ENCODE assay signal across 13 cellular contexts in genomic region chr1:209657140-209657879, GRCh38. TPM values are rescaled to one million over a fixed set of nuclear protein-coding genes. Genes with fewer than 3 reads are reported as not detected.
DNase-seq lines count a peak whose midpoint lies in the region; ATAC-seq, FAIRE-seq and TF ChIP-seq lines count a peak whose summit lies in the region.
"Had no signal": no experiment of that assay in that cellular context is flagged by ENCODE, and none has a peak within 500 bp of the region (broad histone marks: within the 10 kb centered on the region; RNA-seq: fewer than 3 reads in every experiment).

No MANE protein-coding gene starts in this region.

- in situ Hi-C loops in KBM-7 (cut with MboI; ENCODE audit: low pct_unique_long_range_greater_than_20kb, low sequenced_read_pairs) (no loop called here), K562 (cut with MboI) (loop anchor here (10.0 kb wide), 1 partner anchor 1833 kb away; no protein-coding TSS in a partner anchor)

- H3K4me3 ChIP-seq in K562, result no peak overlapping the region
- H3K4me3 ChIP-seq in esophagus muscularis mucosa, result no peak overlapping the region

- 19% methylated on average over 9 of the region's 9 CpGs for whole genome bisulfite sequencing in K562 (ENCODE audit: insufficient coverage, low coverage, missing lambda C conversion rate)
- whole genome bisulfite sequencing in esophagus muscularis mucosa, result 91% methylated on average over 9 of the region's 9 CpGs

- no peak for TF ChIP-seq EP300 in K562 (IDR thresholded peaks at IDR 0.05; ENCODE audit: low read length)
- TF ChIP-seq EP300 in esophagus muscularis mucosa (IDR thresholded peaks at IDR 0.05), result no peak

- no peaks in the 10 kb centered on the region for H3K9me3 Mint-ChIP-seq in progenitor cell of endocrine pancreas (ENCODE audit: low read depth)

- H3K4me2 ChIP-seq in K562 (ENCODE audit: insufficient read depth, low read length), result no peak overlapping the region

- CTCF ChIA-PET in K562 (lab: Yijun Ruan, JAX; ENCODE audit: low intra/inter-chr PET ratio), result no interaction called here

- H3K27me3 Mint-ChIP-seq in progenitor cell of endocrine pancreas, result no peaks in the 10 kb centered on the region

- FAIRE-seq in K562 (lab: Jason Lieb, UNC), result peak; percentile 15

- H3K4me1 ChIP-seq in K562 (replicated peaks in 1 of 2; ENCODE audit: control insufficient read depth in 2 of 2, insufficient read depth in 2 of 2, low read length in 2 of 2), result peaks cover 14 to 20% of the 10 kb centered on the region in 2 experiments
- peaks cover 14 to 21% (median 16%) of the 10 kb centered on the region in 4 donors for H3K4me1 ChIP-seq in esophagus muscularis mucosa

- TF ChIP-seq CTCF in K562 (IDR thresholded peaks at IDR 0.05 in 2 of 3, conservative IDR thresholded peaks at IDR 0.05 in 1 of 3; ENCODE audit: insufficient read depth in 2 of 3, low read depth in 1 of 3, low read length in 3 of 3), result 0 out of 6 replicates have a peak, but pooled peaks of 1 of the 3 experiments have one; percentile 7
- no peak for TF ChIP-seq CTCF in progenitor cell of endocrine pancreas (IDR thresholded peaks at IDR 0.05; ENCODE audit: unreplicated experiment)
- TF ChIP-seq CTCF in esophagus muscularis mucosa (IDR thresholded peaks at IDR 0.05), result no peak

- H3K9me3 ChIP-seq in K562 (replicated peaks; ENCODE audit: control insufficient read depth, insufficient read depth, low read depth, low read length) (no peaks in the 10 kb centered on the region), esophagus muscularis mucosa (no peaks in the 10 kb centered on the region)

- no peaks in the 10 kb centered on the region for H3K79me2 ChIP-seq in K562 (ENCODE audit: control insufficient read depth, insufficient read depth, low read length)

- no peaks in the 10 kb centered on the region for H4K20me1 ChIP-seq in K562 (replicated peaks; ENCODE audit: control insufficient read depth, insufficient read depth, low read length)

- H3K36me3 ChIP-seq in K562 (ENCODE audit: control insufficient read depth, insufficient read depth, low read length) (no peaks in the 10 kb centered on the region), esophagus muscularis mucosa (no peaks in the 10 kb centered on the region)

- ATAC-seq in GM19035 (IDR thresholded peaks at IDR 0.05; ENCODE audit: unreplicated experiment) (peak; percentile 63), K562 (peak; percentile 48), GM19328 (IDR thresholded peaks at IDR 0.05; ENCODE audit: unreplicated experiment) (no peak)
- ATAC-seq: sciatic nerve had no signal

- TF ChIP-seq POLR2A in K562 (conservative IDR thresholded peaks at IDR 0.05) (no peak), esophagus muscularis mucosa (IDR thresholded peaks at IDR 0.05; ENCODE audit: low read depth) (no peak)

- H3K4me1 Mint-ChIP-seq in progenitor cell of endocrine pancreas (ENCODE audit: low read depth), result peaks cover 35% of the 10 kb centered on the region

- H3K27ac ChIP-seq in K562 (ENCODE audit: extremely low read depth, low read depth, low read length), result no peak overlapping the region
- no peak overlapping the region for H3K27ac ChIP-seq in esophagus muscularis mucosa (replicated peaks in 1 of 4)

- intact Hi-C loops in K562 (cut with micrococcal nuclease), result no loop called here
- intact Hi-C loops in esophagus muscularis mucosa (cut with DNase I), result no loop called here

- H3K4me3 Mint-ChIP-seq in progenitor cell of endocrine pancreas (ENCODE audit: low read depth), result no peak overlapping the region

- no peaks in the 10 kb centered on the region for H3K9me1 ChIP-seq in K562 (ENCODE audit: control insufficient read depth, insufficient read depth, low read length)

- POLR2A ChIA-PET in K562 (lab: Yijun Ruan, JAX), result interaction anchor here (0.7 to 1.7 kb wide), 4 partner anchors 8 to 28 kb away, joined by 3 to 6 read pairs (median 5); no protein-coding TSS in a partner anchor

- H3K27me3 ChIP-seq in K562 (ENCODE audit: control insufficient read depth in 2 of 2, insufficient read depth in 2 of 2, low read length in 2 of 2) (peaks cover 0 to 6% of the 10 kb centered on the region in 2 experiments; a peak in 2 of 5 replicates), esophagus muscularis mucosa (no peaks in the 10 kb centered on the region)

- peak; percentile 29 for DNase-seq in KBM-7
- peak in 2 of 4 experiments; percentile 33 to 40 for DNase-seq in K562 (ENCODE audit: extremely low read depth in 1 of 4, low spot score in 3 of 4)
- DNase-seq in progenitor cell of endocrine pancreas (ENCODE audit: low spot score, unreplicated experiment), result no peak
- DNase-seq in SW 1271 (lab: John Stamatoyannopoulos, UW), result no peak
- no peak for DNase-seq in esophagus muscularis mucosa (ENCODE audit: extremely low spot score)
- DNase-seq in NCI-H146 (lab: John Stamatoyannopoulos, UW), result no peak
- DNase-seq: activated CD4-positive, alpha-beta T cell treated with anti-CD3 and anti-CD28 coated beads, Interleukin-2, amount 50 U/mL, for 4 hours; GF-D8; NCI-H1436 treated with DMSO at 0.1 percent for 48 hours; SHP77 treated with DMSO at 0.1 percent for 48 hours had no signal

- peak overlapping the region; percentile 3 for H2AFZ ChIP-seq in K562 (ENCODE audit: low read depth, low read length)

- no TSS peak for BruUV-seq in K562 (replicated peaks; lab: Mats Ljungman, UMichigan)

- no peak overlapping the region for H3K9ac ChIP-seq in K562 (ENCODE audit: insufficient read depth in 1 of 2, low read depth in 2 of 2, low read length in 2 of 2)

- TF ChIP-seq RAD21 in K562 (CRISPR knock-in tag; conservative IDR thresholded peaks at IDR 0.05 in 1 of 2, IDR thresholded peaks at IDR 0.05 in 1 of 2), result no peak; a peak in 1 of 4 replicates

- H3K36me3 Mint-ChIP-seq in progenitor cell of endocrine pancreas (ENCODE audit: insufficient read depth), result no peaks in the 10 kb centered on the region

- H3K27ac Mint-ChIP-seq in progenitor cell of endocrine pancreas, result peak overlapping the region; percentile 10

RNA-seq across cellular contexts. Expression of gene LAMB3, which starts 5.1 kb away (rescaled TPM):
- 1.1 and 1.9 TPM in 2 replicates for total RNA-seq in K562 (2011; cell fraction: chromatin; rRNA removed; ENCODE audit: low replicate concordance)
- 1.8 and 2.0 TPM in 2 replicates for total RNA-seq in K562 (2011; cell fraction: nucleolus; rRNA removed)
- 1.2 TPM in 2 replicates for total RNA-seq in K562 (2011; cell fraction: nucleoplasm; rRNA removed)
- total RNA-seq in K562 (2014; rRNA removed), result 0.91 and 1.0 TPM in 2 replicates
- 0.61 and 1.3 TPM in 2 replicates for total RNA-seq in K562 (2014; rRNA removed; fragmentation: Illumina TruSeq; extraction: Trizol)
- 0.91 and 0.94 TPM in 2 replicates for total RNA-seq in K562 (2015; rRNA removed; fragmentation: Illumina TruSeq; extraction: Trizol)
- 1.3 and 1.9 TPM in 2 replicates for total RNA-seq in K562 (2021)
- polyA plus RNA-seq in K562 (2011; rRNA removed), result 0.42 and 0.72 TPM in 2 replicates
- 0.86 and 1.2 TPM in 2 replicates for polyA plus RNA-seq in K562 (2011; cell fraction: cytosol; rRNA removed)
- polyA plus RNA-seq in K562 (2011; cell fraction: nucleus; rRNA removed), result 0.73 and 1.2 TPM in 2 replicates
- 2.0 and 6.6 TPM in 2 replicates for polyA plus RNA-seq in K562 (2012)
- 0.67 and 0.97 TPM in 2 replicates for polyA plus RNA-seq in K562 (2014; fragmentation: Illumina TruSeq; extraction: Trizol)
- under 1 TPM; 0.08 to 0.21 TPM for polyA plus RNA-seq in K562 (2014; fragmentation: Nextera tagmentation; extraction: Ambion mirVana)
- polyA plus RNA-seq in K562 (2014; rRNA removed), result 1.0 and 3.1 TPM in 2 replicates
- 0.18 and 0.87 TPM in 2 replicates for polyA minus RNA-seq in K562 (2011; rRNA and poly(A)+ RNA removed)
- 1.0 and 5.0 TPM in 2 replicates for polyA minus RNA-seq in K562 (2011; cell fraction: cytosol; rRNA and poly(A)+ RNA removed)
- polyA minus RNA-seq in K562 (2011; cell fraction: nucleus; rRNA and poly(A)+ RNA removed), result 0.81 and 1.4 TPM in 2 replicates
- 10.7 and 12.5 TPM in 2 replicates for total RNA-seq in progenitor cell of endocrine pancreas
- total RNA-seq in esophagus muscularis mucosa, result 1 to 10 TPM in 1 of 4 donors, under 1 TPM in 3; 0.17 to 1.0 (median 0.52) TPM

RNA-seq across cellular contexts. Expression of gene G0S2, which starts 17.9 kb away (rescaled TPM):
- not detected in 2 replicates for total RNA-seq in K562 (2011; cell fraction: chromatin; rRNA removed; ENCODE audit: low replicate concordance)
- 0.50 and 0.79 TPM in 2 replicates for total RNA-seq in K562 (2011; cell fraction: nucleolus; rRNA removed)
- total RNA-seq in K562 (2011; cell fraction: nucleoplasm; rRNA removed), result 0.66 TPM in 1 of 2 replicates, not detected in the other
- total RNA-seq in K562 (2014; rRNA removed) (60.4 and 79.0 TPM in 2 replicates), K562 (2014; rRNA removed; fragmentation: Illumina TruSeq; extraction: Trizol) (10.6 and 11.4 TPM in 2 replicates), K562 (2015; rRNA removed; fragmentation: Illumina TruSeq; extraction: Trizol) (4.2 and 5.6 TPM in 2 replicates), K562 (2021) (37.4 and 39.5 TPM in 2 replicates), progenitor cell of endocrine pancreas (0.60 and 0.79 TPM in 2 replicates), esophagus muscularis mucosa (10 to 100 TPM in 2 of 4 donors, 1 to 10 TPM in 2; 4.9 to 28.5 (median 17.4) TPM)
- polyA plus RNA-seq in K562 (2011; rRNA removed) (0.18 and 0.30 TPM in 2 replicates), K562 (2014; fragmentation: Illumina TruSeq; extraction: Trizol) (11.7 and 24.0 TPM in 2 replicates), K562 (2014; fragmentation: Nextera tagmentation; extraction: Ambion mirVana) (1 to 10 TPM; 4.9 to 8.9 TPM), K562 (2014; rRNA removed) (65.6 and 70.4 TPM in 2 replicates)
- 0.13 and 0.39 TPM in 2 replicates for polyA plus RNA-seq in K562 (2011; cell fraction: cytosol; rRNA removed)
- 0.18 TPM in 1 of 2 replicates, not detected in the other for polyA plus RNA-seq in K562 (2011; cell fraction: nucleus; rRNA removed)
- polyA plus RNA-seq in K562 (2012), result 21.3 and 213 TPM in 2 replicates
- polyA minus RNA-seq in K562 (2011; rRNA and poly(A)+ RNA removed), result not detected in 2 replicates
- not detected in 2 replicates for polyA minus RNA-seq in K562 (2011; cell fraction: cytosol; rRNA and poly(A)+ RNA removed)
- polyA minus RNA-seq in K562 (2011; cell fraction: nucleus; rRNA and poly(A)+ RNA removed), result not detected in 2 replicates

RNA-seq across cellular contexts. Expression of gene HSD11B1, which starts 47.3 kb away (rescaled TPM):
- total RNA-seq in K562 (2011; cell fraction: chromatin; rRNA removed; ENCODE audit: low replicate concordance), result not detected in 2 replicates
- total RNA-seq in K562 (2011; cell fraction: nucleolus; rRNA removed), result not detected in 2 replicates
- not detected in 2 replicates for total RNA-seq in K562 (2011; cell fraction: nucleoplasm; rRNA removed)
- not detected in 2 replicates for total RNA-seq in K562 (2014; rRNA removed)
- not detected in 2 replicates for total RNA-seq in K562 (2014; rRNA removed; fragmentation: Illumina TruSeq; extraction: Trizol)
- not detected in 2 replicates for total RNA-seq in K562 (2015; rRNA removed; fragmentation: Illumina TruSeq; extraction: Trizol)
- 0.16 TPM in 1 of 2 replicates, not detected in the other for total RNA-seq in K562 (2021)
- not detected in 2 replicates for polyA plus RNA-seq in K562 (2011; rRNA removed)
- not detected in 2 replicates for polyA plus RNA-seq in K562 (2011; cell fraction: cytosol; rRNA removed)
- polyA plus RNA-seq in K562 (2011; cell fraction: nucleus; rRNA removed), result not detected in 2 replicates
- polyA plus RNA-seq in K562 (2012), result 0.17 and 2.6 TPM in 2 replicates
- polyA plus RNA-seq in K562 (2014; fragmentation: Illumina TruSeq; extraction: Trizol), result not detected in 2 replicates
- under 1 TPM in 1 of 2 experiments, not detected in 1; 0.04 TPM for polyA plus RNA-seq in K562 (2014; fragmentation: Nextera tagmentation; extraction: Ambion mirVana)
- not detected in 2 replicates for polyA plus RNA-seq in K562 (2014; rRNA removed)
- polyA minus RNA-seq in K562 (2011; rRNA and poly(A)+ RNA removed), result not detected in 2 replicates
- polyA minus RNA-seq in K562 (2011; cell fraction: cytosol; rRNA and poly(A)+ RNA removed), result not detected in 2 replicates
- polyA minus RNA-seq in K562 (2011; cell fraction: nucleus; rRNA and poly(A)+ RNA removed), result not detected in 2 replicates
- total RNA-seq in progenitor cell of endocrine pancreas, result not detected in 2 replicates
- 10 to 100 TPM in 1 of 4 donors, 1 to 10 TPM in 3; 5.0 to 17.2 (median 6.2) TPM for total RNA-seq in esophagus muscularis mucosa
